In the genomic region with DNA sequence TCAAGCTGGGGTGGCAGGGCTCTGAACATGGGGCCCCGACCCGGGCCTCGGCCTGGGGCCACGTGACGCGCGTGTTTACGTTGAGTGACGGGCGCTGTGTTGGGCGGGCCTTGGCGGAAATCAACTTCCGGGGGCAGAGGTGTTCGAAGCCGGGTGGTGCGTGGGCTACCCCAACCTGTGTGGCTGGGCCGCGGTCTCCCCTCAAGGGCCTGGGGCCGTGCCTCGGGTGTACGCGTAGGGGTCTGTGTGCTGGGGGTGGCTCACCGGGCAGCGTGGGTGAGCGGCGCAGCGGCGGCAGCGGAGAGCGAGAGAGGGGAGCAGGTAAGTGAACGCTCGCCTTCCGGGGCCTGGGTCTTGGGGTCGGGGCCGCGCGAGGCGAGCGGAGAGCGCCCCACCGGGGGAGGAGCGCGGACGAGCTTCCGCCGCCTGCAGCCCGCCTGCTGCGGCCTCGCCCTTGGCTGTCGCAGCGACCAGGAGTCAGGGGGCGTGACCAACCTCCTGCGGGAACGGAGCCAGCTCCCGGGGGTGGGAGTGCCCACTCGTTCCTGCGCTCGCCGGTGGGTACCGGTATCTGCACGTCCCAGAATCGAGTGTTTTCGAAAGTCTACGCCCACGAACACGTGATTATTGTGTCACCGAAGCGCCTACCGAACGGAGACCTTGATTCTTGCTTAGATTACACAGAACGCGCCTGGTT, we compare ENCODE assay signal across 8 cellular contexts. TPM values are rescaled to one million over a fixed set of nuclear protein-coding genes. Genes with fewer than 3 reads are reported as not detected.
DNase-seq lines count a peak whose midpoint lies in the region; ATAC-seq and TF ChIP-seq lines count a peak whose summit lies in the region.

A gene with protein sequence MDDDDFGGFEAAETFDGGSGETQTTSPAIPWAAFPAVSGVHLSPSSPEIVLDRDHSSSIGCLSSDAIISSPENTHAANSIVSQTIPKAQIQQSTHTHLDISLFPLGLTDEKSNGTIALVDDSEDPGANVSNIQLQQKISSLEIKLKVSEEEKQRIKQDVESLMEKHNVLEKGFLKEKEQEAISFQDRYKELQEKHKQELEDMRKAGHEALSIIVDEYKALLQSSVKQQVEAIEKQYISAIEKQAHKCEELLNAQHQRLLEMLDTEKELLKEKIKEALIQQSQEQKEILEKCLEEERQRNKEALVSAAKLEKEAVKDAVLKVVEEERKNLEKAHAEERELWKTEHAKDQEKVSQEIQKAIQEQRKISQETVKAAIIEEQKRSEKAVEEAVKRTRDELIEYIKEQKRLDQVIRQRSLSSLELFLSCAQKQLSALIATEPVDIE (plus strand): TSS at position 136 of the 697 bp plus-strand sequence. CDS start 66,760 bp downstream, outside the sequence.

- H3K4me3 ChIP-seq in AG04450 (ENCODE audit: low read depth, low read length) (peak within 1 kb of the TSS; percentile 93), kidney epithelial cell (ENCODE audit: low read depth, low read length) (peak within 1 kb of the TSS; percentile 87)

- no peaks in the 10 kb centered on the region for H3K36me3 ChIP-seq in kidney epithelial cell (ENCODE audit: control insufficient read depth, insufficient read depth, low read length)

- POLR2A ChIA-PET in AG04450 (lab: Yijun Ruan, JAX) = interaction anchor here (0.6 to 1.0 kb wide), 2 partner anchors 19 to 506 kb away, joined by 3 to 4 read pairs; no protein-coding TSS in a partner anchor

- H3K27ac ChIP-seq in AG04450 (ENCODE audit: low read depth, low read length) = peak within 1 kb of the TSS; percentile 96

- no peaks in the 10 kb centered on the region for H3K27me3 ChIP-seq in AG04450 (ENCODE audit: control insufficient read depth, insufficient read depth, low read length)
- no peaks in the 10 kb centered on the region for H3K27me3 ChIP-seq in kidney epithelial cell (ENCODE audit: control insufficient read depth, insufficient read depth, low read length)

- ATAC-seq in GM18909 (IDR thresholded peaks at IDR 0.05; ENCODE audit: poor library complexity, unreplicated experiment) (peak; percentile 93), HG03159 (IDR thresholded peaks at IDR 0.05; ENCODE audit: unreplicated experiment) (peak; percentile 93)

- peak; percentile 55 for DNase-seq in AG04450 (ENCODE audit: low read depth, low spot score)
- DNase-seq in NCI-H446 treated with DMSO at 0.1 percent for 48 hours (lab: John Stamatoyannopoulos, UW) = peak; percentile 49
- peak; percentile 90 for DNase-seq in activated CD4-positive, CD25-positive, alpha-beta regulatory T cell treated with anti-CD3 and anti-CD28 coated beads, Interleukin-2, amount 50 U/mL, for 72 hours
- DNase-seq in cerebellar cortex (ENCODE audit: low spot score) = peak; percentile 75
- peak; percentile 47 for DNase-seq in kidney epithelial cell (ENCODE audit: low read depth)
- peak; percentile 63 to 70 for DNase-seq in stimulated activated CD4-positive, alpha-beta T cell treated with anti-CD3 and anti-CD28 coated beads, Interleukin-1b, Interleukin-23, amount 100 ng/mL, for 1 hour (ENCODE audit: low read depth in 2 of 2)

- CTCF ChIA-PET in AG04450 (lab: Charles Lee) = interaction anchor here (0.6 to 0.7 kb wide), 2 partner anchors 10 to 458 kb away, joined by 3 read pairs; no protein-coding TSS in a partner anchor

- H3K9me3 ChIP-seq in AG04450 (ENCODE audit: control insufficient read depth, insufficient read depth, low read length) = peaks cover 8% of the 10 kb centered on the region

- TF ChIP-seq CTCF in AG04450 (IDR thresholded peaks at IDR 0.05; ENCODE audit: low read depth, low read length) (0 out of 2 replicates have a peak, but pooled peaks have one; percentile 6), kidney epithelial cell (IDR thresholded peaks at IDR 0.05; ENCODE audit: insufficient read depth, low read length, poor library complexity, severe bottlenecking) (no peak)

RNA-seq across cellular contexts. Expression of the gene that starts here (rescaled TPM):
- polyA plus RNA-seq in AG04450 (2011; rRNA removed) = 13.6 and 21.0 TPM in 2 replicates
- polyA minus RNA-seq in AG04450 (2011; rRNA and poly(A)+ RNA removed) = 19.9 and 20.8 TPM in 2 replicates
- total RNA-seq in kidney epithelial cell = 23.5 and 30.0 TPM in 2 replicates

Comparison
In these comparisons a context has a peak if more than half of its experiments do, and no peak if none do; other contexts are left out.
1. Peak in every context shown above with its lines: DNase-seq, ATAC-seq, H3K4me3 ChIP-seq and H3K27ac ChIP-seq.